Comparison of ENCODE assay signal across 8 cellular contexts in the genomic region with DNA sequence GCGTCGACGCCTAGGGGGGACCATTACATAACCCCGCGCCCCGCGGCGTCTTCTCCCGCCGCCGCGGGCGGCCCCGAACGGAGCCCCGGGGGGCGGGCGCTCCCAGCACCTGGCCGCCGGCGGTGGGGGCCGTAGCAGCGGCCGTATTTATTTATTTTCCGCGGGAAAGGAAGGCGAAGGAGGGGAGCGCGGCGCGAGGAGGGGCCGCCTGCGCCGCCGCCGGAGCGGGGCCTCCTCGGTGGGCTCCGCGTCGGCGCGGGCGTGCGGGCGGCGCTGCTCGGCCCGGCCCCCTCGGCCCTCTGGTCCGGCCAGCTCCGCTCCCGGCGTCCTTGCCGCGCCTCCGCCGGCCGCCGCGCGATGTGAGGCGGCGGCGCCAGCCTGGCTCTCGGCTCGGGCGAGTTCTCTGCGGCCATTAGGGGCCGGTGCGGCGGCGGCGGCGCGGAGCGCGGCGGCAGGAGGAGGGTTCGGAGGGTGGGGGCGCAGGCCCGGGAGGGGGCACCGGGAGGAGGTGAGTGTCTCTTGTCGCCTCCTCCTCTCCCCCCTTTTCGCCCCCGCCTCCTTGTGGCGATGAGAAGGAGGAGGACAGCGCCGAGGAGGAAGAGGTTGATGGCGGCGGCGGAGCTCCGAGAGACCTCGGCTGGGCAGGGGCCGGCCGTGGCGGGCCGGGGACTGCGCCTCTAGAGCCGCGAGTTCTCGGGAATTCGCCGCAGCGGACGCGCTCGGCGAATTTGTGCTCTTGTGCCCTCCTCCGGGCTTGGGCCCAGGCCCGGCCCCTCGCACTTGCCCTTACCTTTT. TPM values are rescaled to one million over a fixed set of nuclear protein-coding genes. Genes with fewer than 3 reads are reported as not detected.
DNase-seq lines count a peak whose midpoint lies in the region; ATAC-seq, FAIRE-seq and TF ChIP-seq lines count a peak whose summit lies in the region.

A gene (plus strand): TSS at position 570 of the 795 bp plus-strand sequence. CDS start 413 bp downstream, outside the sequence.

- peak within 1 kb of the TSS; percentile 99 for H3K27ac ChIP-seq in HepG2 (ENCODE audit: extremely low read length, insufficient read depth, low read length)

- POLR2A ChIA-PET in HepG2 (lab: Yijun Ruan, JAX): interaction anchor here (0.6 to 7.2 kb wide), 6 partner anchors 40 to 495 kb away, joined by 3 to 71 read pairs (median 5); a partner anchor contains a TSS

- no peaks in the 10 kb centered on the region for H3K27me3 ChIP-seq in HepG2 (ENCODE audit: control insufficient read depth in 1 of 2, insufficient read depth in 2 of 2, low read length in 2 of 2)

- intact Hi-C loops in HepG2 (cut with micrococcal nuclease; ENCODE audit: unreplicated experiment): no loop called here

- no peak for TF ChIP-seq CTCF in HepG2 (CRISPR knock-in tag; IDR thresholded peaks at IDR 0.05)

- no peak for TF ChIP-seq RAD21 in HepG2 (CRISPR knock-in tag; IDR thresholded peaks at IDR 0.05)

- in situ Hi-C loops in HepG2 (cut with HindIII; ENCODE audit: extremely low pct_ligation_motif_present, low pct_unique_long_range_greater_than_20kb): loop anchor here (5.0 kb wide), 1 partner anchor 140 kb away; a partner anchor contains a TSS

- FAIRE-seq in HepG2 (lab: Jason Lieb, UNC): no peak

- peak within 1 kb of the TSS; percentile 100 for H3K9ac ChIP-seq in HepG2 (ENCODE audit: insufficient read depth, low read depth, low read length)

- no peaks in the 10 kb centered on the region for H3K9me3 ChIP-seq in HepG2 (ENCODE audit: low read length)

- CTCF ChIA-PET in HepG2 (lab: Yijun Ruan, JAX; ENCODE audit: low intra/inter-chr PET ratio, low total read pairs): no interaction called here

- ATAC-seq in GM18498 (IDR thresholded peaks at IDR 0.05; ENCODE audit: unreplicated experiment) (peak; percentile 50), HG02938 (IDR thresholded peaks at IDR 0.05; ENCODE audit: unreplicated experiment) (peak; percentile 38), HepG2 (peak; percentile 4; the same call in 2 of the 3 replicates)

- peak within 1 kb of the TSS; percentile 80 for H3K4me2 ChIP-seq in HepG2 (ENCODE audit: low read depth, low read length)

- no peak within 1 kb of the TSS for H2AFZ ChIP-seq in HepG2 (ENCODE audit: low read length)

- TSS peak; percentile 46 for BruUV-seq in HepG2 (replicated peaks; lab: Mats Ljungman, UMichigan)

- H3K4me1 ChIP-seq in HepG2 (ENCODE audit: insufficient read depth, low read length): peaks cover 34% of the 10 kb centered on the region

- TF ChIP-seq EP300 in HepG2 (IDR thresholded peaks at IDR 0.05; ENCODE audit: low read depth in 2 of 2, low read length in 2 of 2) (no peak), HepG2 (CRISPR knock-in tag; IDR thresholded peaks at IDR 0.05; ENCODE audit: borderline replicate concordance) (no peak)

- TF ChIP-seq POLR2A in HepG2 (IDR thresholded peaks at IDR 0.05; ENCODE audit: insufficient read depth in 1 of 2, low read depth in 2 of 2, low read length in 2 of 2): peak in 1 of 2 experiments; percentile 37; a peak in 1 of 4 replicates

- H3K79me2 ChIP-seq in HepG2 (ENCODE audit: insufficient read depth, low read length): peaks cover 51% of the 10 kb centered on the region

- peak; percentile 60 for DNase-seq in A172 (ENCODE audit: low spot score)
- peak; percentile 2 for DNase-seq in NCI-H446 treated with DMSO at 0.1 percent for 48 hours (lab: John Stamatoyannopoulos, UW)
- DNase-seq in activated CD4-positive, alpha-beta T cell treated with anti-CD3 and anti-CD28 coated beads, Interleukin-2, amount 50 U/mL, for 1 hour: peak; percentile 87
- peak; percentile 65 for DNase-seq in dedifferentiated amniotic fluid mesenchymal stem cell (ENCODE audit: extremely low spot score)
- peak; percentile 18 for DNase-seq in HepG2 (ENCODE audit: low spot score)
- peak; percentile 85 for DNase-seq in stimulated activated CD4-positive, alpha-beta T cell treated with anti-CD3 and anti-CD28 coated beads, Interleukin-4, amount 100 ng/mL, for 1 hour

- H4K20me1 ChIP-seq in HepG2 (ENCODE audit: insufficient read depth, low read length): peaks cover 44% of the 10 kb centered on the region

- H3K4me3 ChIP-seq in HepG2 (replicated peaks in 1 of 3; ENCODE audit: insufficient read depth in 1 of 3, low read depth in 2 of 3, low read length in 3 of 3): peak within 1 kb of the TSS; percentile 90 to 97 (median 92)

- H3K36me3 ChIP-seq in HepG2 (replicated peaks in 1 of 2; ENCODE audit: control insufficient read depth in 1 of 2, insufficient read depth in 2 of 2, low read length in 2 of 2): no peaks in the 10 kb centered on the region

- WGBS in HepG2 (ENCODE audit: low lambda C conversion rate): under 1% methylated on average over 60 of the region's 112 CpGs

TF ChIP-seq in HepG2, 621 proteins besides CTCF, POLR2A, EP300 and RAD21 (continues in another document):
- TF ChIP-seq, protein P1, sequence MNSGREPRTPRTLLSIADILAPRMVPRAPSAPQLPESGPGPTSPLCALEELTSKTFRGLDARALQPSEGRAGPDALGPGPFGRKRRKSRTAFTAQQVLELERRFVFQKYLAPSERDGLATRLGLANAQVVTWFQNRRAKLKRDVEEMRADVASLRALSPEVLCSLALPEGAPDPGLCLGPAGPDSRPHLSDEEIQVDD (CRISPR knock-in tag; IDR thresholded peaks at IDR 0.05; ENCODE audit: borderline replicate concordance): no peak
- no peak for TF ChIP-seq ZNF274 (CRISPR knock-in tag; IDR thresholded peaks at IDR 0.05)
- no peak for TF ChIP-seq MED8 (CRISPR knock-in tag; IDR thresholded peaks at IDR 0.05; ENCODE audit: insufficient replicate concordance)
- TF ChIP-seq SALL1 (CRISPR knock-in tag; IDR thresholded peaks at IDR 0.05): no peak
- TF ChIP-seq, protein P2, sequence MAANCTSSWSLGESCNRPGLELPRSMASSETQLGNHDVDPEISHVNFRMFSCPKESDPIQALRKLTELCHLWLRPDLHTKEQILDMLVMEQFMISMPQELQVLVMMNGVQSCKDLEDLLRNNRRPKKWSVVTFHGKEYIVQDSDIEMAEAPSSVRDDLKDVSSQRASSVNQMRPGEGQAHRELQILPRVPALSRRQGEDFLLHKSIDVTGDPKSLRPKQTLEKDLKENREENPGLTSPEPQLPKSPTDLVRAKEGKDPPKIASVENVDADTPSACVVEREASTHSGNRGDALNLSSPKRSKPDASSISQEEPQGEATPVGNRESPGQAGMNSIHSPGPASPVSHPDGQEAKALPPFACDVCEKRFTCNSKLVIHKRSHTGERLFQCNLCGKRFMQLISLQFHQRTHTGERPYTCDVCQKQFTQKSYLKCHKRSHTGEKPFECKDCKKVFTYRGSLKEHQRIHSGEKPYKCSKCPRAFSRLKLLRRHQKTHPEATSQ (CRISPR knock-in tag; IDR thresholded peaks at IDR 0.05; ENCODE audit: borderline replicate concordance): no peak
- TF ChIP-seq, protein P3, sequence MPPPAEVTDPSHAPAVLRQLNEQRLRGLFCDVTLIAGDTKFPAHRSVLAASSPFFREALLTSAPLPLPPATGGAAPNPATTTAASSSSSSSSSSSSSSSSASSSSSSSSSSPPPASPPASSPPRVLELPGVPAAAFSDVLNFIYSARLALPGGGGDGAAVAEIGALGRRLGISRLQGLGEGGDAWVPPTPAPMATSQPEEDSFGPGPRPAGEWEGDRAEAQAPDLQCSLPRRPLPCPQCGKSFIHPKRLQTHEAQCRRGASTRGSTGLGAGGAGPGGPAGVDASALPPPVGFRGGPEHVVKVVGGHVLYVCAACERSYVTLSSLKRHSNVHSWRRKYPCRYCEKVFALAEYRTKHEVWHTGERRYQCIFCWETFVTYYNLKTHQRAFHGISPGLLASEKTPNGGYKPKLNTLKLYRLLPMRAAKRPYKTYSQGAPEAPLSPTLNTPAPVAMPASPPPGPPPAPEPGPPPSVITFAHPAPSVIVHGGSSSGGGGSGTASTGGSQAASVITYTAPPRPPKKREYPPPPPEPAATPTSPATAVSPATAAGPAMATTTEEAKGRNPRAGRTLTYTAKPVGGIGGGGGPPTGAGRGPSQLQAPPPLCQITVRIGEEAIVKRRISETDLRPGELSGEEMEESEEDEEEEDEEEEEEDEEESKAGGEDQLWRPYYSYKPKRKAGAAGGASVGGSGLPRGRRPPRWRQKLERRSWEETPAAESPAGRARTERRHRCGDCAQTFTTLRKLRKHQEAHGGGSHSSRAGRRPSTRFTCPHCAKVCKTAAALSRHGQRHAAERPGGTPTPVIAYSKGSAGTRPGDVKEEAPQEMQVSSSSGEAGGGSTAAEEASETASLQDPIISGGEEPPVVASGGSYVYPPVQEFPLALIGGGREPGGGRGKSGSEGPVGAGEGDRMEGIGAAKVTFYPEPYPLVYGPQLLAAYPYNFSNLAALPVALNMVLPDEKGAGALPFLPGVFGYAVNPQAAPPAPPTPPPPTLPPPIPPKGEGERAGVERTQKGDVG (CRISPR knock-in tag; IDR thresholded peaks at IDR 0.05; ENCODE audit: borderline replicate concordance): no peak
- TF ChIP-seq HES4 (CRISPR knock-in tag; IDR thresholded peaks at IDR 0.05; ENCODE audit: borderline replicate concordance): no peak

RNA-seq across cellular contexts. Expression of the gene that starts here (rescaled TPM):
- 7.5 and 8.1 TPM in 2 replicates for total RNA-seq in A172 (2014; rRNA removed; shearing (Covaris generic))
- 14.9 and 30.9 TPM in 2 replicates for total RNA-seq in HepG2 (2016; rRNA removed; fragmentation: Illumina TruSeq; extraction: Trizol)
- total RNA-seq in HepG2 (2016; cell fraction: cytosol; rRNA removed; fragmentation: Illumina TruSeq; extraction: Trizol; ENCODE audit: low read depth): 22.1 and 25.3 TPM in 2 replicates
- total RNA-seq in HepG2 (2016; cell fraction: insoluble cytoplasmic fraction; rRNA removed; fragmentation: Illumina TruSeq; extraction: Trizol): 14.4 and 25.6 TPM in 2 replicates
- 15.9 and 22.0 TPM in 2 replicates for total RNA-seq in HepG2 (2016; cell fraction: membrane; rRNA removed; fragmentation: Illumina TruSeq; extraction: Trizol)
- total RNA-seq in HepG2 (2016; cell fraction: nucleus; rRNA removed; fragmentation: Illumina TruSeq; extraction: Trizol): 38.0 and 49.0 TPM in 2 replicates
- polyA plus RNA-seq in HepG2 (2011; rRNA removed): 13.6 and 15.3 TPM in 2 replicates
- polyA plus RNA-seq in HepG2 (2011; cell fraction: cytosol; rRNA removed): 5.2 and 8.5 TPM in 2 replicates
- polyA plus RNA-seq in HepG2 (2011; cell fraction: nucleus; rRNA removed): 33.5 and 39.2 TPM in 2 replicates
- polyA plus RNA-seq in HepG2 (2012): 29.8 and 32.4 TPM in 2 replicates
- 0.42 and 0.45 TPM in 2 replicates for polyA plus RNA-seq in HepG2 (2016; cell fraction: cytosol; fragmentation: Illumina TruSeq; extraction: Trizol; ENCODE audit: low read depth)
- polyA plus RNA-seq in HepG2 (2016; cell fraction: insoluble cytoplasmic fraction; fragmentation: Illumina TruSeq; extraction: Trizol; ENCODE audit: low read depth): 10.3 and 16.2 TPM in 2 replicates
- 1.1 and 1.3 TPM in 2 replicates for polyA plus RNA-seq in HepG2 (2016; cell fraction: membrane; fragmentation: Illumina TruSeq; extraction: Trizol; ENCODE audit: low read depth)
- 42.6 and 45.3 TPM in 2 replicates for polyA plus RNA-seq in HepG2 (2016; cell fraction: nucleus; fragmentation: Illumina TruSeq; extraction: Trizol; ENCODE audit: insufficient read depth, low read depth)
- polyA minus RNA-seq in HepG2 (2011; rRNA and poly(A)+ RNA removed; ENCODE audit: low replicate concordance): 49.2 and 106 TPM in 2 replicates
- polyA minus RNA-seq in HepG2 (2011; cell fraction: cytosol; rRNA and poly(A)+ RNA removed): 35.1 and 35.6 TPM in 2 replicates
- 77.9 and 102 TPM in 2 replicates for polyA minus RNA-seq in HepG2 (2011; cell fraction: nucleus; rRNA and poly(A)+ RNA removed)

Comparison
In these comparisons a context has a peak if more than half of its experiments do, and no peak if none do; other contexts are left out.
1. Peak in every context shown above with its lines: DNase-seq, ATAC-seq, H3K4me3 ChIP-seq and H3K27ac ChIP-seq.
2. DNase-seq: peak in every context shown above with its lines; median percentile 87 in activated CD4-positive, alpha-beta T cell treated with anti-CD3 and anti-CD28 coated beads, Interleukin-2, amount 50 U/mL, for 1 hour; 85 in stimulated activated CD4-positive, alpha-beta T cell treated with anti-CD3 and anti-CD28 coated beads, Interleukin-4, amount 100 ng/mL, for 1 hour; 65 in dedifferentiated amniotic fluid mesenchymal stem cell; 60 in A172; 18 in HepG2; 2 in NCI-H446 treated with DMSO at 0.1 percent for 48 hours.